In the genomic region with DNA sequence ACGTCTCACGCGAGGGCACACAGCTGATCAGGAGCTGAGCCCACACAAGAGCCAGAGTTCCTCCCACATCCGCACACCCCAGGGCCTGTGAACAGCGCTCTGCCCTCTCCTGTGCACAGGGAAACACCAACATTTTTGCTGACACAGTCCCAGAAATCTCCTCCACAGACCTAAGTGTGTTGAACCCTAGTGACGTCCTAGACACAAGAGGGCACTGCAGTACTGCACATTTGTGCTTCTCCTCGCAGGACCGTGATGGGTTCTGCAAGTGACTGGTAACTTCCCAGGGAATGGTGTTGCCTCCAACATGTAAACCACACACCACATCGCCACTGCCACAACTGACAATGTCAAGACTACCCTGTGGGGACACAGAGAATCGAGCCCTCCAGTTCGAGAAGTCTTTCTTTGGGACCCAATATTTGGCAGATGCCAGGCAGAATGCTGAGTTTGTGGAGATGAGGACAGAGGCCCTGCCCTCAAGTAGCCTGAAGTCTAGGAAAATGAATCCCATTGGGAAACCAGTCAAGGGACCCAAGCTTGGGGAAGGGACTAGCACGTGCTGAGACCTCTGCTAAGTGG, we compare ENCODE assay signal across 10 cellular contexts.
DNase-seq lines count a peak whose midpoint lies in the region; ATAC-seq and TF ChIP-seq lines count a peak whose summit lies in the region.
"Had no signal": no experiment of that assay in that cellular context is flagged by ENCODE, and none has a peak within 500 bp of the region (broad histone marks: within the 10 kb centered on the region; RNA-seq: fewer than 3 reads in every experiment).

No MANE protein-coding gene starts in this region.

- peaks cover 15% of the 10 kb centered on the region for H3K27me3 ChIP-seq in HCT116 (ENCODE audit: insufficient read depth, low read length)
- peaks cover 40% of the 10 kb centered on the region for H3K27me3 ChIP-seq in OCI-LY3 (ENCODE audit: low read depth, low read length)
- H3K27me3 ChIP-seq: gastroesophageal sphincter, right atrium auricular region had no signal

- H4K20me1 ChIP-seq in HCT116 (ENCODE audit: insufficient read depth) (no peaks in the 10 kb centered on the region), OCI-LY3 (ENCODE audit: insufficient read depth, low read length) (peaks cover 4% of the 10 kb centered on the region; the same call in 1 of the 2 replicates)

- H3K9me3 ChIP-seq in HCT116 (ENCODE audit: control insufficient read depth in 1 of 2, insufficient read depth in 1 of 2, low read depth in 1 of 2, low read length in 2 of 2) (no peaks in the 10 kb centered on the region), OCI-LY3 (ENCODE audit: insufficient read depth, low read length) (no peaks in the 10 kb centered on the region)
- H3K9me3 ChIP-seq: gastroesophageal sphincter, right atrium auricular region had no signal

- POLR2A ChIA-PET in HCT116 (lab: Charles Lee) = no interaction called here

- peak; percentile 58 for TF ChIP-seq RAD21 in HCT116 (IDR thresholded peaks at IDR 0.05; ENCODE audit: low read depth)

- H3K4me3 ChIP-seq in HCT116 (replicated peaks in 1 of 2; ENCODE audit: low read depth in 1 of 2, low read length in 2 of 2) = no peak overlapping the region
- no peak overlapping the region; the same call in 1 of the 2 replicates for H3K4me3 ChIP-seq in OCI-LY3 (ENCODE audit: low read length)
- H3K4me3 ChIP-seq: gastroesophageal sphincter, right atrium auricular region had no signal

- H2AFZ ChIP-seq in HCT116 (ENCODE audit: low read depth, low read length, poor library complexity, severe bottlenecking) (no peak overlapping the region), OCI-LY3 (ENCODE audit: low read depth, low read length) (no peak overlapping the region)

- H3K4me1 ChIP-seq in HCT116 (ENCODE audit: control insufficient read depth in 1 of 2, insufficient read depth in 2 of 2, low read length in 2 of 2) (no peaks in the 10 kb centered on the region), OCI-LY3 (ENCODE audit: low read length) (peaks cover 40% of the 10 kb centered on the region)
- H3K4me1 ChIP-seq: gastroesophageal sphincter, right atrium auricular region had no signal

- H3K27ac ChIP-seq in HCT116 (ENCODE audit: low read depth, low read length) (no peak overlapping the region), OCI-LY3 (ENCODE audit: low read length) (no peak overlapping the region)
- H3K27ac ChIP-seq: gastroesophageal sphincter, right atrium auricular region had no signal

- TF ChIP-seq POLR2A in HCT116 (IDR thresholded peaks at IDR 0.05; ENCODE audit: borderline replicate concordance, extremely low read depth, insufficient read depth, insufficient read length) = no peak

- DNase-seq in DMS153 treated with DMSO at 0.1 percent for 48 hours (lab: John Stamatoyannopoulos, UW; ENCODE audit: unreplicated experiment) (peak; percentile 19), HCT116 (ENCODE audit: low read depth, low spot score) (peak; percentile 27), left lobe of liver (ENCODE audit: low spot score) (peak; percentile 56), UCSD-AML1 (lab: John Stamatoyannopoulos, UW; ENCODE audit: unreplicated experiment) (no peak), foreskin melanocyte (no peak), hepatic stellate cell (ENCODE audit: low spot score) (no peak)

- BruUV-seq in HCT116 (replicated peaks; lab: Mats Ljungman, UMichigan) = no TSS peak

- intact Hi-C loops in HCT116 (cut with micrococcal nuclease) = no loop called here

- CTCF ChIA-PET in HCT116 (lab: Charles Lee) = no interaction called here

- H3K9ac ChIP-seq in HCT116 (ENCODE audit: low read length) (no peak overlapping the region), OCI-LY3 (ENCODE audit: low read length) (no peak overlapping the region)

- peak in 2 of 3 experiments; percentile 24 to 46; a peak in 3 of 6 replicates for TF ChIP-seq CTCF in HCT116 (IDR thresholded peaks at IDR 0.05 in 2 of 3, conservative IDR thresholded peaks at IDR 0.05 in 1 of 3; ENCODE audit: borderline replicate concordance in 1 of 3, insufficient read depth in 1 of 3, low read depth in 2 of 3, low read length in 2 of 3)
- TF ChIP-seq CTCF in OCI-LY3 (IDR thresholded peaks at IDR 0.05; ENCODE audit: low read depth, low read length) = peak; percentile 94

- RAD21 ChIA-PET in HCT116 (lab: Charles Lee; ENCODE audit: low non-redundant PET in 1 of 2, low total read pairs in 2 of 2, uncharacterized antibody in 2 of 2, unreplicated experiment in 2 of 2) = no interaction called here

- H3K36me3 ChIP-seq in HCT116 (ENCODE audit: control insufficient read depth in 1 of 2, insufficient read depth in 2 of 2, low read length in 2 of 2) (no peaks in the 10 kb centered on the region), OCI-LY3 (replicated peaks; ENCODE audit: low read depth, low read length) (no peaks in the 10 kb centered on the region)
- H3K36me3 ChIP-seq: right atrium auricular region had no signal

- H3K79me2 ChIP-seq in HCT116 (ENCODE audit: insufficient read depth, low read length) = no peaks in the 10 kb centered on the region
- no peaks in the 10 kb centered on the region for H3K79me2 ChIP-seq in OCI-LY3 (ENCODE audit: low read length)

- ATAC-seq in HCT116 (peak; percentile 89), left lobe of liver (peak; percentile 97), GM18520 (IDR thresholded peaks at IDR 0.05; ENCODE audit: unreplicated experiment) (no peak)
- ATAC-seq: gastroesophageal sphincter had no signal

- H3K4me2 ChIP-seq in HCT116 (ENCODE audit: low read length) (no peak overlapping the region), OCI-LY3 (ENCODE audit: low read length) (peak overlapping the region; percentile 38)

- no peaks in the 10 kb centered on the region for H3K9me2 ChIP-seq in HCT116 (ENCODE audit: insufficient read depth)

TF ChIP-seq in HCT116, 20 proteins besides CTCF, POLR2A, EP300 and RAD21:
- no peak for TF ChIP-seq FOSL1 (IDR thresholded peaks at IDR 0.05; ENCODE audit: low read depth)
- TF ChIP-seq SIN3A (IDR thresholded peaks at IDR 0.05; ENCODE audit: low read depth) = no peak
- TF ChIP-seq SP1 (IDR thresholded peaks at IDR 0.05; ENCODE audit: low read depth) = no peak
- TF ChIP-seq CEBPB (IDR thresholded peaks at IDR 0.05; ENCODE audit: low read depth) = no peak
- TF ChIP-seq EGR1 (IDR thresholded peaks at IDR 0.05; ENCODE audit: low read depth) = no peak
- no peak for TF ChIP-seq ATF3 (IDR thresholded peaks at IDR 0.05)
- TF ChIP-seq EZH2 (IDR thresholded peaks at IDR 0.05) = no peak
- TF ChIP-seq MAX (IDR thresholded peaks at IDR 0.05) = no peak
- TF ChIP-seq POLR2AphosphoS5 (IDR thresholded peaks at IDR 0.05; ENCODE audit: low read depth, low read length) = no peak
- TF ChIP-seq JUND (IDR thresholded peaks at IDR 0.05) = no peak
- no peak for TF ChIP-seq ZNF274 (IDR thresholded peaks at IDR 0.05; ENCODE audit: low read depth, low read length)
- TF ChIP-seq ELF1 (IDR thresholded peaks at IDR 0.05; ENCODE audit: borderline replicate concordance, low read depth) = no peak
- no peak for TF ChIP-seq ZFX (IDR thresholded peaks at IDR 0.05)
- TF ChIP-seq EZH2phosphoT487 (IDR thresholded peaks at IDR 0.05; ENCODE audit: borderline replicate concordance) = no peak

Comparison
In these comparisons a context has a peak if more than half of its experiments do, and no peak if none do; other contexts are left out.
1. DNase-seq: peak in DMS153 treated with DMSO at 0.1 percent for 48 hours (single experiment), HCT116 (single experiment) and left lobe of liver (single experiment); none in UCSD-AML1 (single experiment), foreskin melanocyte (single experiment) and hepatic stellate cell (single experiment).